Comparison of ENCODE assay signal across 8 cellular contexts in genomic region chr6:166488081-166488685, GRCh38.
DNase-seq lines count a peak whose midpoint lies in the region; ATAC-seq and TF ChIP-seq lines count a peak whose summit lies in the region.

No MANE protein-coding gene starts in this region.

- TF ChIP-seq CTCF in NB4 (IDR thresholded peaks at IDR 0.05; ENCODE audit: low read depth, low read length) (no peak), heart right ventricle (IDR thresholded peaks at IDR 0.05) (no peak)

- no peaks in the 10 kb centered on the region for H3K27me3 ChIP-seq in heart right ventricle

- H3K4me3 ChIP-seq in NB4 (ENCODE audit: low read depth, low read length) (no peak overlapping the region), heart right ventricle (peak overlapping the region in 2 of 10 donors; percentile 2 to 5)

- WGBS in heart right ventricle, 2 donors = 55 to 60% methylated on average over 15 of the region's 15 CpGs

- H3K9me3 ChIP-seq in heart right ventricle = no peaks in the 10 kb centered on the region

- H3K27ac ChIP-seq in heart right ventricle = peak overlapping the region; percentile 18 to 88 (median 59)

- intact Hi-C loops in heart right ventricle (cut with DNase I) = loop anchor here in 2 of 10 donors (2.0 to 10.0 kb wide), 2 partner anchors 69 to 137 kb away; partner anchors contain the start of gene RPS6KA2 (in 1 of the 2)

- TF ChIP-seq POLR2A in NB4 (IDR thresholded peaks at IDR 0.05; ENCODE audit: extremely low read depth, insufficient read length) = no peak

- ATAC-seq in GM21737 (IDR thresholded peaks at IDR 0.05; ENCODE audit: unreplicated experiment) (peak; percentile 89), heart right ventricle (peak; percentile 58 to 91 (median 80))

- H3K4me1 ChIP-seq in heart right ventricle = peaks cover 6 to 38% (median 29%) of the 10 kb centered on the region in 9 donors

- DNase-seq in CMK (ENCODE audit: low read depth) = peak; percentile 73
- peak; percentile 33 for DNase-seq in NB4 (ENCODE audit: low read depth)
- DNase-seq in activated T-helper 1 cell treated with Interleukin-2 at 50 U/mL for 16 hours (ENCODE audit: low read depth) = peak; percentile 64
- peak; percentile 63 to 71 for DNase-seq in heart right ventricle
- DNase-seq in stimulated activated CD4-positive, alpha-beta T cell treated with anti-CD3 and anti-CD28 coated beads, Interleukin-1b, Interleukin-23, amount 100 ng/mL, for 24 hours (ENCODE audit: low read depth in 4 of 4, low spot score in 1 of 4) = peak; percentile 33 to 56 (median 49)
- DNase-seq in HT-29 (ENCODE audit: low spot score) = no peak
- DNase-seq in glomerular visceral epithelial cell (ENCODE audit: extremely low spot score) = no peak

- H3K36me3 ChIP-seq in heart right ventricle = peaks cover 0 to 68% (median 6%) of the 10 kb centered on the region in 9 donors

Comparison
In these comparisons a context has a peak if more than half of its experiments do, and no peak if none do; other contexts are left out.
1. DNase-seq: peak in CMK (single experiment), NB4 (single experiment), activated T-helper 1 cell treated with Interleukin-2 at 50 U/mL for 16 hours (single experiment), heart right ventricle (2 of 2) and stimulated activated CD4-positive, alpha-beta T cell treated with anti-CD3 and anti-CD28 coated beads, Interleukin-1b, Interleukin-23, amount 100 ng/mL, for 24 hours (4 of 4); none in HT-29 (single experiment) and glomerular visceral epithelial cell (single experiment).